In genomic region chr11:13668102-13668956, GRCh38 we compare ENCODE assay signal across 8 cellular contexts. TPM values are rescaled to one million over a fixed set of nuclear protein-coding genes. Genes with fewer than 3 reads are reported as not detected.
DNase-seq lines count a peak whose midpoint lies in the region; ATAC-seq and TF ChIP-seq lines count a peak whose summit lies in the region.

A gene with protein sequence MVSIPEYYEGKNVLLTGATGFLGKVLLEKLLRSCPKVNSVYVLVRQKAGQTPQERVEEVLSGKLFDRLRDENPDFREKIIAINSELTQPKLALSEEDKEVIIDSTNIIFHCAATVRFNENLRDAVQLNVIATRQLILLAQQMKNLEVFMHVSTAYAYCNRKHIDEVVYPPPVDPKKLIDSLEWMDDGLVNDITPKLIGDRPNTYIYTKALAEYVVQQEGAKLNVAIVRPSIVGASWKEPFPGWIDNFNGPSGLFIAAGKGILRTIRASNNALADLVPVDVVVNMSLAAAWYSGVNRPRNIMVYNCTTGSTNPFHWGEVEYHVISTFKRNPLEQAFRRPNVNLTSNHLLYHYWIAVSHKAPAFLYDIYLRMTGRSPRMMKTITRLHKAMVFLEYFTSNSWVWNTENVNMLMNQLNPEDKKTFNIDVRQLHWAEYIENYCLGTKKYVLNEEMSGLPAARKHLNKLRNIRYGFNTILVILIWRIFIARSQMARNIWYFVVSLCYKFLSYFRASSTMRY (plus strand): TSS chr11:13668668. CDS start chr11:13694766, 26,098 bp downstream.

- H3K27me3 Mint-ChIP-seq in Calu3 (ENCODE audit: unreplicated experiment), result no peaks in the 10 kb centered on the region

- intact Hi-C loops in Calu3 (cut with micrococcal nuclease; ENCODE audit: unreplicated experiment), result loop anchor here (10.0 kb wide), 1 partner anchor 184 kb away; no protein-coding TSS in a partner anchor

- peak; percentile 98 for DNase-seq in Calu3
- DNase-seq in HUDEP-2 (lab: John Stamatoyannopoulos, UW; ENCODE audit: unreplicated experiment in 76 of 76), result peak in 75 of 76 experiments; percentile 80 to 99 (median 96)
- DNase-seq in NT2/D1 (ENCODE audit: low read depth, low spot score), result peak; percentile 92
- peak; percentile 90 for DNase-seq in activated CD8-positive, alpha-beta memory T cell treated with anti-CD3 and anti-CD28 coated beads, Interleukin-2, amount 50 U/mL, for 1 hour (ENCODE audit: extremely low read depth)
- DNase-seq in mesenteric fat pad (ENCODE audit: low spot score), result peak; percentile 99
- peak; percentile 92 for DNase-seq in stimulated activated CD8-positive, alpha-beta memory T cell treated with anti-CD3 and anti-CD28 coated beads, Interleukin-15, amount 100 ng/mL, for 24 hours (ENCODE audit: low read depth)

- peak within 1 kb of the TSS; percentile 81 for H3K27ac Mint-ChIP-seq in Calu3 (ENCODE audit: unreplicated experiment)

- H3K4me3 Mint-ChIP-seq in Calu3 (ENCODE audit: low read depth, unreplicated experiment), result peak within 1 kb of the TSS; percentile 94

- no TSS peak for BruUV-seq in Calu3 (replicated peaks; lab: Mats Ljungman, UMichigan)

- peak within 1 kb of the TSS; percentile 86 for H3K9ac ChIP-seq in NT2/D1 (ENCODE audit: insufficient read length, low read depth)
- peak within 1 kb of the TSS; percentile 72 for H3K9ac ChIP-seq in endocrine pancreas (ENCODE audit: control insufficient read depth, insufficient read depth, low read length)

- peaks cover 30% of the 10 kb centered on the region for H3K4me1 Mint-ChIP-seq in Calu3 (ENCODE audit: low read depth, unreplicated experiment)

- peaks cover 24% of the 10 kb centered on the region for H3K36me3 Mint-ChIP-seq in Calu3 (ENCODE audit: insufficient read depth, unreplicated experiment)

- H3K4me1 ChIP-seq in NT2/D1 (ENCODE audit: insufficient read depth, insufficient read length) (no peaks in the 10 kb centered on the region), endocrine pancreas (ENCODE audit: control insufficient read depth, insufficient read depth, low read length) (peaks cover 5% of the 10 kb centered on the region)

- TF ChIP-seq CTCF in Calu3 (IDR thresholded peaks at IDR 0.05; ENCODE audit: unreplicated experiment), result peak; percentile 53

- H3K9me3 ChIP-seq in NT2/D1 (ENCODE audit: insufficient read depth, low read length) (no peaks in the 10 kb centered on the region), endocrine pancreas (ENCODE audit: control insufficient read depth, low read length) (no peaks in the 10 kb centered on the region)

- CTCF ChIA-PET in Calu3 (lab: Charles Lee), result no interaction called here

- ATAC-seq in GM21381 (IDR thresholded peaks at IDR 0.05; ENCODE audit: unreplicated experiment), result peak; percentile 84

- H3K4me3 ChIP-seq in NT2/D1 (ENCODE audit: insufficient read length, low read depth) (peak within 1 kb of the TSS; percentile 75), endocrine pancreas (ENCODE audit: control insufficient read depth, insufficient read depth, low read length) (peak within 1 kb of the TSS; percentile 69)

- H3K27me3 ChIP-seq in NT2/D1 (ENCODE audit: insufficient read depth, insufficient read length), result no peaks in the 10 kb centered on the region
- H3K27me3 ChIP-seq in endocrine pancreas (ENCODE audit: control insufficient read depth, insufficient read depth, low read length), result no peaks in the 10 kb centered on the region

- peaks cover 16% of the 10 kb centered on the region for H3K36me3 ChIP-seq in NT2/D1 (ENCODE audit: insufficient read depth, insufficient read length, low read length)
- H3K36me3 ChIP-seq in endocrine pancreas (ENCODE audit: control insufficient read depth, insufficient read depth, low read length), result no peaks in the 10 kb centered on the region

- no peaks in the 10 kb centered on the region for H3K9me3 Mint-ChIP-seq in Calu3 (ENCODE audit: low read depth, unreplicated experiment)

RNA-seq across cellular contexts. Expression of the gene that starts here (rescaled TPM):
- 98.9 and 99.6 TPM in 2 replicates for total RNA-seq in Calu3 (2022)
- 58.8 TPM for total RNA-seq in mesenteric fat pad

Comparison
In these comparisons a context has a peak if more than half of its experiments do, and no peak if none do; other contexts are left out.
1. Peak in every context shown above with its lines: DNase-seq, ATAC-seq and H3K4me3 ChIP-seq.